Comparison of ENCODE assay signal across 28 cellular contexts in the genomic region with DNA sequence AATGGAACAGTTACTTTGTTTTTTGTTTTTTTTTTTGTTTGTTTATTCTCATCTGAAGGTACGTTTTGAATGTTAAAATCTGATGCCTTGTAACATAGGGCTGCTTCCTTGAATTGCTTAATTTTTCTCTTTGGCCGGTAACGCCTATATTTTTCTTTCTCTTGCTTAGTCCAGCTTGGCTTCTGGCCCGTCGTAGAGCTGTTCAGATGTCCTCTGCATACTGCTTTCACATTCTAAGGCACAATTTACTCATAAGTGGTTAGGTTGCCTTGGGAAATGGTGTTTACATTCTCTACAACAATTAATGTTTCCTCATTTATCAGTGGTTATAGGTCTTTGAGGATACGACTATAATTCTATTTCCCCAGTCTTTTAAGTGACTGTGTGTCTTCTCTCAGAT. TPM values are rescaled to one million over a fixed set of nuclear protein-coding genes. Genes with fewer than 3 reads are reported as not detected.
DNase-seq lines count a peak whose midpoint lies in the region; ATAC-seq and TF ChIP-seq lines count a peak whose summit lies in the region.
"Had no signal": no experiment of that assay in that cellular context is flagged by ENCODE, and none has a peak within 500 bp of the region (broad histone marks: within the 10 kb centered on the region; RNA-seq: fewer than 3 reads in every experiment).

No MANE protein-coding gene starts in this region.

- H2AFZ ChIP-seq in GM23338, result no peak overlapping the region

- H3K4me3 ChIP-seq in Peyer's patch (no peak overlapping the region), GM23338 (no peak overlapping the region)
- H3K4me3 ChIP-seq: ascending aorta, heart left ventricle, tibial nerve had no signal

- H3K4me1 ChIP-seq in Peyer's patch (no peaks in the 10 kb centered on the region), GM23338 (ENCODE audit: insufficient read depth) (no peaks in the 10 kb centered on the region; the same call in 1 of the 2 replicates)
- H3K4me1 ChIP-seq: ascending aorta had no signal

- no peaks in the 10 kb centered on the region for H3K9me3 Mint-ChIP-seq in activated CD4-positive, alpha-beta T cell treated with anti-CD3 and anti-CD28 coated beads, Interleukin-2, amount 10 ng/mL, durations not matched to agents 24 days and 14 days
- H3K9me3 Mint-ChIP-seq in WTC11 (no peaks in the 10 kb centered on the region), osteocyte (ENCODE audit: unreplicated experiment) (peaks cover 3% of the 10 kb centered on the region), GM23338 (no peaks in the 10 kb centered on the region)
- H3K9me3 Mint-ChIP-seq: CD4-positive, CD25-positive, alpha-beta regulatory T cell; T-helper 1 cell treated with Interleukin-12 subunit alpha and Interleukin-12 subunit beta and Interleukin-4 antibody, amounts not matched to agents 30 μg/mL and 1 μg/mL, for 36 hours had no signal

- H3K27ac Mint-ChIP-seq in activated CD4-positive, alpha-beta T cell treated with anti-CD3 and anti-CD28 coated beads, Interleukin-2, amount 10 ng/mL, durations not matched to agents 24 days and 14 days, result peak overlapping the region; percentile 65
- H3K27ac Mint-ChIP-seq in WTC11 (peak overlapping the region; percentile 53), osteocyte (ENCODE audit: unreplicated experiment) (peak overlapping the region; percentile 52), GM23338 (no peak overlapping the region)
- H3K27ac Mint-ChIP-seq: CD4-positive, CD25-positive, alpha-beta regulatory T cell; T-helper 1 cell treated with Interleukin-12 subunit alpha and Interleukin-12 subunit beta and Interleukin-4 antibody, amounts not matched to agents 30 μg/mL and 1 μg/mL, for 36 hours had no signal

- ATAC-seq in WTC11, result no peak
- no peak for ATAC-seq in HG03457 (IDR thresholded peaks at IDR 0.05; ENCODE audit: unreplicated experiment)
- ATAC-seq in GM23338, result no peak
- ATAC-seq: heart left ventricle, sciatic nerve had no signal

- H3K27me3 ChIP-seq in Peyer's patch, result no peaks in the 10 kb centered on the region
- H3K27me3 ChIP-seq in GM23338 (ENCODE audit: insufficient read depth), result no peaks in the 10 kb centered on the region
- H3K27me3 ChIP-seq: ascending aorta, heart left ventricle, tibial nerve had no signal

- H3K4me1 Mint-ChIP-seq in activated CD4-positive, alpha-beta T cell treated with anti-CD3 and anti-CD28 coated beads, Interleukin-2, amount 10 ng/mL, durations not matched to agents 24 days and 14 days, result peaks cover 4% of the 10 kb centered on the region
- H3K4me1 Mint-ChIP-seq in WTC11 (peaks cover 4% of the 10 kb centered on the region; the same call in 1 of the 2 replicates), osteocyte (ENCODE audit: unreplicated experiment) (peaks cover 33% of the 10 kb centered on the region), GM23338 (peaks cover 2% of the 10 kb centered on the region; the same call in 1 of the 3 replicates)

- no peak overlapping the region for H3K4me3 Mint-ChIP-seq in activated CD4-positive, alpha-beta T cell treated with anti-CD3 and anti-CD28 coated beads, Interleukin-2, amount 10 ng/mL, durations not matched to agents 24 days and 14 days
- no peak overlapping the region for H3K4me3 Mint-ChIP-seq in WTC11
- H3K4me3 Mint-ChIP-seq in osteocyte (ENCODE audit: unreplicated experiment), result no peak overlapping the region
- H3K4me3 Mint-ChIP-seq in GM23338, result no peak overlapping the region
- H3K4me3 Mint-ChIP-seq: T-helper 1 cell treated with Interleukin-12 subunit alpha and Interleukin-12 subunit beta and Interleukin-4 antibody, amounts not matched to agents 30 μg/mL and 1 μg/mL, for 36 hours had no signal

- CTCF ChIA-PET in WTC11 (lab: Charles Lee), result no interaction called here

- no peak for TF ChIP-seq POLR2A in Peyer's patch (IDR thresholded peaks at IDR 0.05)

- H3K36me3 ChIP-seq in Peyer's patch, result peaks cover 0 to 46% (median 0%) of the 10 kb centered on the region in 3 donors
- H3K36me3 ChIP-seq in GM23338 (ENCODE audit: insufficient read depth), result peaks cover 50% of the 10 kb centered on the region

- H3K4me2 ChIP-seq in GM23338, result no peak overlapping the region

- peaks cover 37% of the 10 kb centered on the region for H3K36me3 Mint-ChIP-seq in activated CD4-positive, alpha-beta T cell treated with anti-CD3 and anti-CD28 coated beads, Interleukin-2, amount 10 ng/mL, durations not matched to agents 24 days and 14 days (ENCODE audit: low read depth)
- peaks cover 56% of the 10 kb centered on the region for H3K36me3 Mint-ChIP-seq in WTC11
- peaks cover 24% of the 10 kb centered on the region for H3K36me3 Mint-ChIP-seq in osteocyte (ENCODE audit: unreplicated experiment)
- H3K36me3 Mint-ChIP-seq in GM23338 (ENCODE audit: low read depth), result peaks cover 86% of the 10 kb centered on the region

- no peaks in the 10 kb centered on the region for H3K9me2 ChIP-seq in GM23338 (ENCODE audit: insufficient read depth)
- H3K9me2 ChIP-seq: SK-N-SH had no signal

- intact Hi-C loops in activated CD4-positive, alpha-beta T cell treated with anti-CD3 and anti-CD28 coated beads, Interleukin-2, amount 10 ng/mL, durations not matched to agents 24 days and 14 days (cut with micrococcal nuclease), result no loop called here

- DNase-seq in activated CD4-positive, alpha-beta T cell treated with anti-CD3 and anti-CD28 coated beads, Interleukin-2, amount 10 ng/mL, durations not matched to agents 24 days and 14 days, result no peak
- DNase-seq in activated CD4-positive, alpha-beta T cell treated with anti-CD3 and anti-CD28 coated beads for 4 hours, result no peak
- no peak for DNase-seq in WTC11 (ENCODE audit: low spot score)
- DNase-seq in fibroblast of peridontal ligament (ENCODE audit: extremely low read depth), result peak; percentile 54
- no peak for DNase-seq in osteocyte (ENCODE audit: extremely low spot score, unreplicated experiment)
- no peak for DNase-seq in Peyer's patch
- no peak for DNase-seq in GM23338 (ENCODE audit: low spot score)
- DNase-seq: activated naive CD4-positive, alpha-beta T cell treated with Interleukin-2 at 50 U/mL for 16 hours; caudate nucleus; CD4-positive, CD25-positive, alpha-beta regulatory T cell; dermis blood vessel endothelial cell; heart left ventricle; KG1; kidney glomerular epithelial cell; NCI-H1417 treated with DMSO at 0.1 percent for 48 hours; NCI-H2081 treated with DMSO at 0.1 percent for 48 hours; NCI-H446; OCI-M1; posterior cingulate gyrus; SK-N-SH; stimulated activated CD4-positive, alpha-beta T cell treated with anti-CD3 and anti-CD28 coated beads, Interleukin-4, amount 100 ng/mL, for 4 hours; stimulated activated naive CD4-positive, alpha-beta T cell had no signal

- POLR2A ChIA-PET in WTC11 (lab: Charles Lee), result interaction anchor here (0.6 kb wide), 1 partner anchor 75 kb away, joined by 4 read pairs; the partner anchor contains the start of gene TAF1

- no peaks in the 10 kb centered on the region for H3K27me3 Mint-ChIP-seq in activated CD4-positive, alpha-beta T cell treated with anti-CD3 and anti-CD28 coated beads, Interleukin-2, amount 10 ng/mL, durations not matched to agents 24 days and 14 days
- H3K27me3 Mint-ChIP-seq in WTC11 (ENCODE audit: low read depth), result no peaks in the 10 kb centered on the region
- H3K27me3 Mint-ChIP-seq in osteocyte (ENCODE audit: unreplicated experiment), result no peaks in the 10 kb centered on the region
- H3K27me3 Mint-ChIP-seq in GM23338 (ENCODE audit: insufficient read depth, low read depth, poor library complexity), result peaks cover 2% of the 10 kb centered on the region
- H3K27me3 Mint-ChIP-seq: CD4-positive, CD25-positive, alpha-beta regulatory T cell had no signal

- no peak for TF ChIP-seq CTCF in WTC11 (IDR thresholded peaks at IDR 0.05)
- TF ChIP-seq CTCF in osteocyte (IDR thresholded peaks at IDR 0.05), result no peak
- TF ChIP-seq CTCF in Peyer's patch (IDR thresholded peaks at IDR 0.05), result no peak
- TF ChIP-seq CTCF in GM23338 (conservative IDR thresholded peaks at IDR 0.05; ENCODE audit: low read depth in 2 of 2), result no peak

- H3F3A ChIP-seq in GM23338 (replicated peaks; ENCODE audit: low read depth), result peaks cover 16% of the 10 kb centered on the region; the same call in 1 of the 2 replicates

- peaks cover 59% of the 10 kb centered on the region for H3K79me2 ChIP-seq in GM23338 (replicated peaks; ENCODE audit: insufficient read depth)

- H3K9me3 ChIP-seq in Peyer's patch, result no peaks in the 10 kb centered on the region
- H3K9me3 ChIP-seq: ascending aorta, heart left ventricle, SK-N-SH, tibial nerve had no signal

- no peak overlapping the region for H3K27ac ChIP-seq in Peyer's patch
- H3K27ac ChIP-seq in GM23338 (ENCODE audit: low read depth), result no peak overlapping the region
- H3K27ac ChIP-seq: 22Rv1, ascending aorta, heart left ventricle, tibial nerve had no signal

- H4K20me1 ChIP-seq in GM23338 (replicated peaks; ENCODE audit: insufficient read depth), result peaks cover 12% of the 10 kb centered on the region

TF ChIP-seq in GM23338, 12 proteins besides CTCF, POLR2A, EP300 and RAD21 (continues in another document):
- TF ChIP-seq ZNF114 (CRISPR knock-in tag; IDR thresholded peaks at IDR 0.05), result no peak

RNA-seq across cellular contexts. Expression of gene NONO, which starts 7.9 kb away (rescaled TPM):
- total RNA-seq in activated CD4-positive, alpha-beta T cell treated with anti-CD3 and anti-CD28 coated beads, Interleukin-2, amount 10 ng/mL, durations not matched to agents 24 days and 14 days, result 580 and 605 TPM in 2 replicates
- total RNA-seq in WTC11 (2021), result 665 to 706 TPM (median 674 TPM) in 3 replicates
- 465 and 499 TPM in 2 replicates for total RNA-seq in osteocyte
- 100 to 1,000 TPM; 167 to 559 (median 214) TPM for total RNA-seq in Peyer's patch
- 643 and 656 TPM in 2 replicates for total RNA-seq in GM23338 (2014; rRNA removed; shearing (Covaris generic))
- 329 and 342 TPM in 2 replicates for polyA plus RNA-seq in GM23338 (2016; fragmentation: Nextera tagmentation; extraction: Ambion mirVana)

RNA-seq across cellular contexts. Expression of gene ITGB1BP2, which starts 10.2 kb away (rescaled TPM):
- total RNA-seq in activated CD4-positive, alpha-beta T cell treated with anti-CD3 and anti-CD28 coated beads, Interleukin-2, amount 10 ng/mL, durations not matched to agents 24 days and 14 days, result 6.4 and 7.3 TPM in 2 replicates
- 5.8 to 6.8 TPM (median 6.1 TPM) in 3 replicates for total RNA-seq in WTC11 (2021)
- total RNA-seq in osteocyte, result 1.7 and 2.1 TPM in 2 replicates
- total RNA-seq in Peyer's patch, result 1 to 10 TPM in 3 of 4 donors, not detected in 1; 2.4 to 5.3 (median 3.4) TPM
- 3.2 and 10.9 TPM in 2 replicates for total RNA-seq in GM23338 (2014; rRNA removed; shearing (Covaris generic))
- polyA plus RNA-seq in GM23338 (2016; fragmentation: Nextera tagmentation; extraction: Ambion mirVana), result 0.89 and 2.0 TPM in 2 replicates
- total RNA-seq: ascending aorta had no signal
- polyA plus RNA-seq: CD4-positive, CD25-positive, alpha-beta regulatory T cell had no signal

RNA-seq across cellular contexts. Expression of gene ZMYM3, which starts 37.4 kb away (rescaled TPM):
- total RNA-seq in activated CD4-positive, alpha-beta T cell treated with anti-CD3 and anti-CD28 coated beads, Interleukin-2, amount 10 ng/mL, durations not matched to agents 24 days and 14 days, result 16.9 and 20.1 TPM in 2 replicates
- total RNA-seq in WTC11 (2021) (77.5 to 91.2 TPM (median 87.4 TPM) in 3 replicates), osteocyte (34.2 and 39.2 TPM in 2 replicates), Peyer's patch (10 to 100 TPM; 10.3 to 17.3 (median 15.5) TPM)
- total RNA-seq in GM23338 (2014; rRNA removed; shearing (Covaris generic)), result 67.6 and 71.1 TPM in 2 replicates
- polyA plus RNA-seq in GM23338 (2016; fragmentation: Nextera tagmentation; extraction: Ambion mirVana), result 31.0 and 37.8 TPM in 2 replicates
